Comparison of ENCODE assay signal across 16 cellular contexts in genomic region chr1:224501836-224502235, GRCh38.
DNase-seq lines count a peak whose midpoint lies in the region; TF ChIP-seq lines count a peak whose summit lies in the region.
"Had no signal": no experiment of that assay in that cellular context is flagged by ENCODE, and none has a peak within 500 bp of the region (broad histone marks: within the 10 kb centered on the region; RNA-seq: fewer than 3 reads in every experiment).

No MANE protein-coding gene starts in this region.

- H3K79me2 ChIP-seq in osteoblast (ENCODE audit: insufficient read depth, low read length): no peaks in the 10 kb centered on the region

- peak overlapping the region; percentile 46; the same call in 1 of the 2 replicates for H3K9ac ChIP-seq in iPS-20b (ENCODE audit: low read depth, low read length)

- no peak overlapping the region for H3K4me2 ChIP-seq in osteoblast (ENCODE audit: insufficient read depth, low read length)

- H3K27ac ChIP-seq in HL-60 (replicated peaks): peak overlapping the region; percentile 62
- peak overlapping the region; percentile 92 for H3K27ac ChIP-seq in WERI-Rb-1
- no peak overlapping the region for H3K27ac ChIP-seq in iPS-20b (ENCODE audit: low read length)
- H3K27ac ChIP-seq in stomach: peak overlapping the region; percentile 79 to 87 (median 84)
- H3K27ac ChIP-seq in osteoblast (ENCODE audit: low read depth, low read length): no peak overlapping the region

- DNase-seq in HL-60 (ENCODE audit: low read depth in 1 of 2, low spot score in 1 of 2): no peak
- DNase-seq in WERI-Rb-1: no peak
- DNase-seq in stomach: no peak
- DNase-seq in medulla oblongata (ENCODE audit: extremely low spot score): no peak
- DNase-seq in osteoblast (ENCODE audit: insufficient read length, low spot score, missing footprints): no peak
- DNase-seq in T1000 (lab: John Stamatoyannopoulos, UW): no peak
- DNase-seq: activated CD4-positive, alpha-beta T cell treated with anti-CD3 and anti-CD28 coated beads for 48 hours; activated T-cell treated with anti-CD3 and anti-CD28 coated beads, Interleukin-2, amount 50 U/mL, for 4 hours; AML-193; kidney glomerular epithelial cell; Right ventricle myocardium superior; stimulated activated CD8-positive, alpha-beta memory T cell treated with anti-CD3 and anti-CD28 coated beads, Interleukin-4, amount 100 ng/mL, for 48 hours; T-helper 2 cell; upper lobe of left lung had no signal

- TF ChIP-seq CTCF in HL-60 (IDR thresholded peaks at IDR 0.05; ENCODE audit: insufficient read depth, low read length) (no peak), WERI-Rb-1 (IDR thresholded peaks at IDR 0.05; ENCODE audit: low read depth, low read length) (no peak), stomach (IDR thresholded peaks at IDR 0.05) (no peak), osteoblast (IDR thresholded peaks at IDR 0.05; ENCODE audit: extremely low read depth, low read depth, low read length) (no peak)

- TF ChIP-seq EP300 in stomach (IDR thresholded peaks at IDR 0.05): no peak

- no peak overlapping the region for H3K4me3 ChIP-seq in HL-60 (replicated peaks; ENCODE audit: insufficient read depth, low read length)
- no peak overlapping the region for H3K4me3 ChIP-seq in WERI-Rb-1 (ENCODE audit: low read depth, low read length)
- H3K4me3 ChIP-seq in iPS-20b (ENCODE audit: low read length): no peak overlapping the region
- no peak overlapping the region for H3K4me3 ChIP-seq in stomach
- H3K4me3 ChIP-seq in osteoblast (ENCODE audit: insufficient read depth, low read length): no peak overlapping the region
- H3K4me3 ChIP-seq: heart left ventricle had no signal

- no peaks in the 10 kb centered on the region for H3K36me3 ChIP-seq in WERI-Rb-1
- no peaks in the 10 kb centered on the region for H3K36me3 ChIP-seq in iPS-20b (ENCODE audit: insufficient read depth, low read depth, low read length)
- H3K36me3 ChIP-seq in stomach: no peaks in the 10 kb centered on the region
- H3K36me3 ChIP-seq in osteoblast (ENCODE audit: insufficient read depth, low read length): no peaks in the 10 kb centered on the region
- H3K36me3 ChIP-seq: heart left ventricle, upper lobe of left lung had no signal

- no peaks in the 10 kb centered on the region for H4K20me1 ChIP-seq in osteoblast (ENCODE audit: insufficient read depth, low read length)

- TF ChIP-seq POLR2A in stomach (IDR thresholded peaks at IDR 0.05): no peak

- WGBS in stomach, 5 donors: 87 to 96% (median 90%) methylated on average over 4 of the region's 4 CpGs

- H3K27me3 ChIP-seq in HL-60 (ENCODE audit: insufficient read depth, poor library complexity, severe bottlenecking) (no peaks in the 10 kb centered on the region), WERI-Rb-1 (ENCODE audit: insufficient read depth, low read depth, severe bottlenecking) (no peaks in the 10 kb centered on the region), iPS-20b (ENCODE audit: insufficient read depth, low read length) (no peaks in the 10 kb centered on the region), stomach (no peaks in the 10 kb centered on the region), osteoblast (ENCODE audit: insufficient read depth, low read length) (no peaks in the 10 kb centered on the region)
- H3K27me3 ChIP-seq: heart left ventricle, upper lobe of left lung had no signal

- intact Hi-C loops in stomach (cut with DNase I; ENCODE audit: low total_unique reads): no loop called here

- no peaks in the 10 kb centered on the region for H3K9me3 ChIP-seq in WERI-Rb-1 (ENCODE audit: severe bottlenecking)
- peaks cover 2% of the 10 kb centered on the region; the same call in 1 of the 2 replicates for H3K9me3 ChIP-seq in iPS-20b (ENCODE audit: insufficient read depth, low read depth, low read length)
- no peaks in the 10 kb centered on the region for H3K9me3 ChIP-seq in stomach
- H3K9me3 ChIP-seq in osteoblast (ENCODE audit: low read depth, low read length): no peaks in the 10 kb centered on the region
- H3K9me3 ChIP-seq: upper lobe of left lung had no signal

- no peak overlapping the region for H2AFZ ChIP-seq in osteoblast (ENCODE audit: low read length)

- H3K4me1 ChIP-seq in iPS-20b (ENCODE audit: insufficient read depth, low read length) (peaks cover 55% of the 10 kb centered on the region), stomach (peaks cover 47 to 73% (median 56%) of the 10 kb centered on the region in 4 donors), osteoblast (ENCODE audit: insufficient read depth, low read length) (peaks cover 54% of the 10 kb centered on the region)

Comparison
In these comparisons a context has a peak if more than half of its experiments do, and no peak if none do; other contexts are left out.
1. H3K27ac ChIP-seq: peak in HL-60 (single experiment), WERI-Rb-1 (single experiment) and stomach (5 of 5); none in iPS-20b (single experiment) and osteoblast (single experiment).